In genomic region chr17:56820207-56820606, GRCh38 we compare ENCODE assay signal across 15 cellular contexts.
"Had no signal": no experiment of that assay in that cellular context is flagged by ENCODE, and none has a peak within 500 bp of the region (broad histone marks: within the 10 kb centered on the region; RNA-seq: fewer than 3 reads in every experiment).

No MANE protein-coding gene starts in this region.

- H3K36me3 ChIP-seq: neutrophil, suprapubic skin, transverse colon, upper lobe of right lung, uterus had no signal

- H3K27me3 Mint-ChIP-seq: memory B cell; stimulated activated naive B cell treated with anti-CD40 and anti-IgM and Interleukin-4, amounts not matched to agents 10 μg/mL and 1 μg/mL and 100 μg/mL, for 72 hours; stimulated activated naive CD8-positive, alpha-beta T cell treated with anti-CD3 and anti-CD28 coated beads, Interleukin-15, amount 100 ng/mL, for 72 hours had no signal

- H3K9me3 Mint-ChIP-seq: memory B cell; natural killer cell; stimulated activated naive B cell treated with anti-CD40 and anti-IgM and Interleukin-4, amounts not matched to agents 10 μg/mL and 1 μg/mL and 100 μg/mL, for 72 hours; stimulated activated naive CD8-positive, alpha-beta T cell treated with anti-CD3 and anti-CD28 coated beads, Interleukin-15, amount 100 ng/mL, for 72 hours had no signal

- H3K4me3 Mint-ChIP-seq: memory B cell, natural killer cell had no signal

- DNase-seq: upper lobe of right lung had no signal

- H3K9me3 ChIP-seq: neutrophil, psoas muscle, suprapubic skin, transverse colon, upper lobe of right lung, uterus had no signal

- H3K4me3 ChIP-seq: lung, psoas muscle, skin epidermis, suprapubic skin, transverse colon, upper lobe of right lung, uterus had no signal

- H3K27me3 ChIP-seq: dorsolateral prefrontal cortex, suprapubic skin, transverse colon, upper lobe of right lung, uterus had no signal

- H3K27ac Mint-ChIP-seq: memory B cell; natural killer cell; stimulated activated naive B cell treated with anti-CD40 and anti-IgM and Interleukin-4, amounts not matched to agents 10 μg/mL and 1 μg/mL and 100 μg/mL, for 72 hours had no signal

- H3K27ac ChIP-seq: dorsolateral prefrontal cortex, neutrophil, psoas muscle, skin epidermis, suprapubic skin, transverse colon, upper lobe of right lung, uterus had no signal

- H3K4me1 ChIP-seq: uterus had no signal

- FAIRE-seq: colon, frontal cortex had no signal
